In genomic region chr17:79176792-79177601, GRCh38 we compare ENCODE assay signal across 18 cellular contexts.
DNase-seq lines count a peak whose midpoint lies in the region; TF ChIP-seq lines count a peak whose summit lies in the region.
"Had no signal": no experiment of that assay in that cellular context is flagged by ENCODE, and none has a peak within 500 bp of the region (broad histone marks: within the 10 kb centered on the region; RNA-seq: fewer than 3 reads in every experiment).

No MANE protein-coding gene starts in this region.

- H3K36me3 ChIP-seq in HEK293 (ENCODE audit: control insufficient read depth in 2 of 2, insufficient read depth in 1 of 2, low read length in 2 of 2) (no peaks in the 10 kb centered on the region), osteoblast (ENCODE audit: insufficient read depth, low read length) (no peaks in the 10 kb centered on the region), tibial artery (no peaks in the 10 kb centered on the region)
- no peaks in the 10 kb centered on the region for H3K36me3 ChIP-seq in CD4-positive, alpha-beta memory T cell (ENCODE audit: insufficient read depth, low read length)

- H3K9me3 Mint-ChIP-seq in CD4-positive, alpha-beta memory T cell, result peaks cover 0 to 2% (median 0%) of the 10 kb centered on the region in 8 donors
- H3K9me3 Mint-ChIP-seq: CD8-positive, alpha-beta memory T cell had no signal

- H3K79me2 ChIP-seq in osteoblast (ENCODE audit: insufficient read depth, low read length), result no peaks in the 10 kb centered on the region

- no peak overlapping the region for H3K4me2 ChIP-seq in osteoblast (ENCODE audit: insufficient read depth, low read length)

- POLR2A ChIA-PET in HEK293 (lab: Yijun Ruan, JAX), result no interaction called here
- POLR2A ChIA-PET in CD4-positive, alpha-beta memory T cell (lab: Charles Lee; ENCODE audit: partially characterized antibody), result no interaction called here

- CTCF ChIA-PET in HEK293 (lab: Yijun Ruan, JAX), result interaction anchor here (0.5 to 2.3 kb wide), 3 partner anchors 16 to 214 kb away, joined by 3 to 9 read pairs (median 3); no protein-coding TSS in a partner anchor
- CTCF ChIA-PET in CD4-positive, alpha-beta memory T cell (lab: Charles Lee; ENCODE audit: partially characterized antibody), result no interaction called here

- H3K4me3 ChIP-seq in HEK293 (ENCODE audit: low read depth, low read length) (no peak overlapping the region), osteoblast (ENCODE audit: insufficient read depth, low read length) (no peak overlapping the region), tibial artery (no peak overlapping the region)
- H3K4me3 ChIP-seq in CD4-positive, alpha-beta memory T cell (ENCODE audit: low read length in 2 of 2), result no peak overlapping the region
- H3K4me3 ChIP-seq: SK-N-MC had no signal

- peaks cover 5 to 9% of the 10 kb centered on the region in 2 donors for H3K27me3 Mint-ChIP-seq in CD4-positive, alpha-beta memory T cell

- peaks cover 6% of the 10 kb centered on the region for H3K27me3 ChIP-seq in osteoblast (ENCODE audit: insufficient read depth, low read length)
- peaks cover 0 to 76% of the 10 kb centered on the region in 2 donors for H3K27me3 ChIP-seq in tibial artery
- H3K27me3 ChIP-seq in CD4-positive, alpha-beta memory T cell (ENCODE audit: insufficient read depth, low read length), result no peaks in the 10 kb centered on the region

- no peak for TF ChIP-seq CTCF in HEK293 (tag by site-specific recombination; IDR thresholded peaks at IDR 0.05)
- no peak for TF ChIP-seq CTCF in osteoblast (IDR thresholded peaks at IDR 0.05; ENCODE audit: extremely low read depth, low read depth, low read length)
- no peak for TF ChIP-seq CTCF in tibial artery (IDR thresholded peaks at IDR 0.05)

- DNase-seq in DMS 273 (lab: John Stamatoyannopoulos, UW; ENCODE audit: unreplicated experiment) (peak; percentile 30), DMS 273 treated with DMSO at 0.1 percent for 48 hours (lab: John Stamatoyannopoulos, UW) (no peak), cerebellar cortex (ENCODE audit: low spot score) (peak; percentile 62), osteoblast (ENCODE audit: insufficient read length, low spot score, missing footprints) (peak; percentile 90), tibial artery (no peak), DMS79 (lab: John Stamatoyannopoulos, UW) (no peak)
- DNase-seq in CD4-positive, alpha-beta memory T cell, result no peak
- DNase-seq: CD8-positive, alpha-beta memory T cell; GOT3; NCI-H1048; NCI-H1694; NCI-H2107; NCI-H345; NCI-H69; Right ventricle myocardium superior had no signal

- H3K27ac ChIP-seq in HEK293 (ENCODE audit: extremely low read depth, low read depth, low read length) (no peak overlapping the region), osteoblast (ENCODE audit: low read depth, low read length) (no peak overlapping the region), tibial artery (no peak overlapping the region)
- H3K27ac ChIP-seq in CD4-positive, alpha-beta memory T cell (ENCODE audit: low read depth, low read length), result no peak overlapping the region
- H3K27ac ChIP-seq: 22Rv1, SK-N-MC had no signal

- H3K4me1 ChIP-seq in HEK293 (ENCODE audit: control insufficient read depth, insufficient read depth, low read length) (no peaks in the 10 kb centered on the region), osteoblast (ENCODE audit: insufficient read depth, low read length) (no peaks in the 10 kb centered on the region), tibial artery (no peaks in the 10 kb centered on the region)
- no peaks in the 10 kb centered on the region for H3K4me1 ChIP-seq in CD4-positive, alpha-beta memory T cell (ENCODE audit: insufficient read depth, low read length)

- intact Hi-C loops in tibial artery (cut with DNase I; ENCODE audit: low total_unique reads), result no loop called here
- intact Hi-C loops in CD4-positive, alpha-beta memory T cell (cut with micrococcal nuclease), result no loop called here

- no peak overlapping the region for H3K27ac Mint-ChIP-seq in CD4-positive, alpha-beta memory T cell
- H3K27ac Mint-ChIP-seq: CD8-positive, alpha-beta memory T cell had no signal

- H2AFZ ChIP-seq in osteoblast (ENCODE audit: low read length), result no peak overlapping the region

- no peak overlapping the region for H3K4me3 Mint-ChIP-seq in CD4-positive, alpha-beta memory T cell
- H3K4me3 Mint-ChIP-seq: CD8-positive, alpha-beta memory T cell had no signal

- H3K9me3 ChIP-seq in HEK293 (ENCODE audit: control insufficient read depth, insufficient read depth, low read depth, low read length), result no peaks in the 10 kb centered on the region
- no peaks in the 10 kb centered on the region for H3K9me3 ChIP-seq in osteoblast (ENCODE audit: low read depth, low read length)
- H3K9me3 ChIP-seq in tibial artery, result no peaks in the 10 kb centered on the region
- no peaks in the 10 kb centered on the region for H3K9me3 ChIP-seq in CD4-positive, alpha-beta memory T cell (ENCODE audit: control insufficient read depth in 1 of 2, low read length in 2 of 2)

- H4K20me1 ChIP-seq in osteoblast (ENCODE audit: insufficient read depth, low read length), result no peaks in the 10 kb centered on the region

- H3K36me3 Mint-ChIP-seq in CD4-positive, alpha-beta memory T cell, result no peaks in the 10 kb centered on the region
- H3K36me3 Mint-ChIP-seq: CD8-positive, alpha-beta memory T cell had no signal

- no peaks in the 10 kb centered on the region for H3K4me1 Mint-ChIP-seq in CD4-positive, alpha-beta memory T cell
- H3K4me1 Mint-ChIP-seq: CD8-positive, alpha-beta memory T cell had no signal

TF ChIP-seq in HEK293, 187 proteins besides CTCF, POLR2A, EP300 and RAD21:
- TF ChIP-seq GLIS1 (tag by site-specific recombination; IDR thresholded peaks at IDR 0.05), result peak; percentile 31; the same call in 1 of the 2 replicates
- no peak for TF ChIP-seq KLF10 (tag by site-specific recombination; IDR thresholded peaks at IDR 0.05)
- no peak for TF ChIP-seq ZNF549 (tag by site-specific recombination; IDR thresholded peaks at IDR 0.05)
- TF ChIP-seq ZIC2 (tag by site-specific recombination; IDR thresholded peaks at IDR 0.05), result peak; percentile 58
- TF ChIP-seq ZNF558 (tag by site-specific recombination; IDR thresholded peaks at IDR 0.05), result no peak
- no peak for TF ChIP-seq SCRT1 (tag by site-specific recombination; IDR thresholded peaks at IDR 0.05; ENCODE audit: borderline replicate concordance)

Comparison
In these comparisons a context has a peak if more than half of its experiments do, and no peak if none do; other contexts are left out.
1. DNase-seq: peak in DMS 273 (single experiment), cerebellar cortex (single experiment) and osteoblast (single experiment); none in DMS 273 treated with DMSO at 0.1 percent for 48 hours (single experiment), tibial artery (0 of 2), CD4-positive, alpha-beta memory T cell (0 of 5) and DMS79 (single experiment).